In genomic region chr2:212816267-212816666, GRCh38 we compare ENCODE assay signal across 19 cellular contexts.
"Had no signal": no experiment of that assay in that cellular context is flagged by ENCODE, and none has a peak within 500 bp of the region (broad histone marks: within the 10 kb centered on the region; RNA-seq: fewer than 3 reads in every experiment).

No MANE protein-coding gene starts in this region.

- H3K9me3 ChIP-seq: lower lobe of right lung, right atrium auricular region, testis, tibial artery, upper lobe of left lung had no signal

- H3K4me2 ChIP-seq: neural progenitor cell, smooth muscle cell had no signal

- H3K4me1 ChIP-seq: lower lobe of right lung, neural progenitor cell, parathyroid adenoma, right atrium auricular region, testis, tibial artery, upper lobe of left lung had no signal

- H3K36me3 ChIP-seq: lower lobe of right lung, neural progenitor cell, right atrium auricular region, tibial artery, upper lobe of left lung had no signal

- H3K79me2 ChIP-seq: parathyroid adenoma had no signal

- H3K27me3 ChIP-seq: neural progenitor cell, right atrium auricular region, testis, tibial artery, upper lobe of left lung had no signal

- ATAC-seq: left ventricle myocardium superior; lower lobe of right lung; sciatic nerve; stimulated activated memory B cell treated with anti-CD40 and anti-IgM and Interleukin-4, amounts not matched to agents 10 μg/mL and 1 μg/mL and 100 μg/mL, for 72 hours had no signal

- H3K27ac ChIP-seq: lower lobe of right lung, neural progenitor cell, parathyroid adenoma, right atrium auricular region, testis, tibial artery, upper lobe of left lung had no signal

- H2AFZ ChIP-seq: neural progenitor cell, parathyroid adenoma had no signal

- DNase-seq: cortex of kidney; effector memory CD8-positive, alpha-beta T cell; hypothalamus; left ventricle myocardium superior; lower lobe of right lung; stimulated activated CD4-positive, alpha-beta T cell treated with anti-CD3 and anti-CD28 coated beads, Interleukin-12 subunit alpha, Interleukin-12 subunit beta, amount 100 ng/mL, for 4 hours; stimulated activated CD4-positive, alpha-beta T cell treated with anti-CD3 and anti-CD28 coated beads, Interleukin-1b, Interleukin-23, amount 100 ng/mL, for 48 hours; stimulated activated CD4-positive, alpha-beta T cell treated with anti-CD3 and anti-CD28 coated beads, Interleukin-4, amount 100 ng/mL, for 24 hours; stimulated activated naive CD8-positive, alpha-beta T cell treated with anti-CD3 and anti-CD28 coated beads, Interleukin-15, Interleukin-2, amounts not matched to agents 100 U/mL and 50 U/mL, for 24 hours; substantia nigra; testis; tibial artery; upper lobe of left lung had no signal

- H3K9ac ChIP-seq: neural progenitor cell, parathyroid adenoma had no signal

- H3K4me3 ChIP-seq: lower lobe of right lung, neural progenitor cell, right atrium auricular region, smooth muscle cell, testis, tibial artery, upper lobe of left lung had no signal
